Comparison of ENCODE assay signal across 8 cellular contexts in genomic region chr22:31211862-31212730, GRCh38. TPM values are rescaled to one million over a fixed set of nuclear protein-coding genes. Genes with fewer than 3 reads are reported as not detected.
DNase-seq lines count a peak whose midpoint lies in the region; ATAC-seq and TF ChIP-seq lines count a peak whose summit lies in the region.

Gene LIMK2, plus strand, starts transcription at chr22:31212298. Its CDS starts 111 bp downstream, at chr22:31212409.

- no peaks in the 10 kb centered on the region for H3K36me3 Mint-ChIP-seq in activated naive CD8-positive, alpha-beta T cell
- no peaks in the 10 kb centered on the region for H3K36me3 Mint-ChIP-seq in glutamatergic neuron (ENCODE audit: unreplicated experiment)
- peaks cover 9% of the 10 kb centered on the region for H3K36me3 Mint-ChIP-seq in osteocyte (ENCODE audit: unreplicated experiment)

- H3K4me1 ChIP-seq in thoracic aorta (ENCODE audit: control insufficient read depth in 1 of 2, low read depth in 2 of 2), result peaks cover 15 to 25% of the 10 kb centered on the region in 2 donors

- no peaks in the 10 kb centered on the region for H3K27me3 Mint-ChIP-seq in activated naive CD8-positive, alpha-beta T cell
- H3K27me3 Mint-ChIP-seq in glutamatergic neuron (ENCODE audit: unreplicated experiment), result peaks cover 4% of the 10 kb centered on the region
- no peaks in the 10 kb centered on the region for H3K27me3 Mint-ChIP-seq in osteocyte (ENCODE audit: unreplicated experiment)

- H3K9me3 Mint-ChIP-seq in activated naive CD8-positive, alpha-beta T cell (ENCODE audit: low read depth), result no peaks in the 10 kb centered on the region
- H3K9me3 Mint-ChIP-seq in glutamatergic neuron (ENCODE audit: unreplicated experiment), result no peaks in the 10 kb centered on the region
- no peaks in the 10 kb centered on the region for H3K9me3 Mint-ChIP-seq in osteocyte (ENCODE audit: unreplicated experiment)

- no peaks in the 10 kb centered on the region for H3K9me3 ChIP-seq in thoracic aorta

- H3K4me3 ChIP-seq in GM12865 (ENCODE audit: low read depth, low read length), result peak within 1 kb of the TSS; percentile 86
- H3K4me3 ChIP-seq in thoracic aorta, result peak within 1 kb of the TSS; percentile 78

- TF ChIP-seq CTCF in GM12865 (IDR thresholded peaks at IDR 0.05; ENCODE audit: insufficient read depth, low read depth, low read length, missing control alignments) (peak; percentile 84), glutamatergic neuron (IDR thresholded peaks at IDR 0.05; ENCODE audit: partially characterized antibody, unreplicated experiment) (peak; percentile 73), osteocyte (IDR thresholded peaks at IDR 0.05) (peak; percentile 96), thoracic aorta (IDR thresholded peaks at IDR 0.05) (peak; percentile 77)

- H3K4me3 Mint-ChIP-seq in activated naive CD8-positive, alpha-beta T cell, result peak within 1 kb of the TSS; percentile 85
- H3K4me3 Mint-ChIP-seq in glutamatergic neuron (ENCODE audit: unreplicated experiment) (peak within 1 kb of the TSS; percentile 84), osteocyte (ENCODE audit: unreplicated experiment) (peak within 1 kb of the TSS; percentile 85)

- peak; percentile 86 for ATAC-seq in HG02642 (IDR thresholded peaks at IDR 0.05; ENCODE audit: poor library complexity, unreplicated experiment)
- peak; percentile 73 for ATAC-seq in thoracic aorta (ENCODE audit: insufficient number of reproducible peaks, low FRiP score, low read depth)

- H3K4me1 Mint-ChIP-seq in activated naive CD8-positive, alpha-beta T cell (ENCODE audit: low read depth), result peaks cover 37% of the 10 kb centered on the region
- H3K4me1 Mint-ChIP-seq in glutamatergic neuron (ENCODE audit: low read depth, unreplicated experiment) (peaks cover 6% of the 10 kb centered on the region), osteocyte (ENCODE audit: unreplicated experiment) (peaks cover 15% of the 10 kb centered on the region)

- H3K36me3 ChIP-seq in thoracic aorta, result no peaks in the 10 kb centered on the region

- peak within 1 kb of the TSS; percentile 25 to 36 for H3K27ac ChIP-seq in thoracic aorta

- H3K27ac Mint-ChIP-seq in activated naive CD8-positive, alpha-beta T cell, result peak within 1 kb of the TSS; percentile 80
- H3K27ac Mint-ChIP-seq in glutamatergic neuron (ENCODE audit: unreplicated experiment) (no peak within 1 kb of the TSS), osteocyte (ENCODE audit: unreplicated experiment) (peak within 1 kb of the TSS; percentile 78)

- DNase-seq in GM12865 (ENCODE audit: low read depth) (peak; percentile 97), NCI-H1105 treated with DMSO at 0.1 percent for 48 hours (lab: John Stamatoyannopoulos, UW) (peak; percentile 91), SKM-1 treated with dmso at 0.1 percent for 144 hours (lab: John Stamatoyannopoulos, UW; ENCODE audit: unreplicated experiment) (peak; percentile 92), glutamatergic neuron (peak; percentile 99), osteocyte (ENCODE audit: extremely low spot score, unreplicated experiment) (peak; percentile 96), thoracic aorta (ENCODE audit: low spot score) (peak; percentile 77)

- no peaks in the 10 kb centered on the region for H3K27me3 ChIP-seq in thoracic aorta (replicated peaks; ENCODE audit: insufficient read depth)

RNA-seq across cellular contexts. Expression of gene LIMK2, which starts in this region (rescaled TPM):
- total RNA-seq in glutamatergic neuron (ENCODE audit: unreplicated experiment) (92.4 TPM), osteocyte (49.8 and 53.9 TPM in 2 replicates), thoracic aorta (10 to 100 TPM; 38.4 to 76.8 TPM)

Comparison
In these comparisons a context has a peak if more than half of its experiments do, and no peak if none do; other contexts are left out.
1. Peak in every context shown above with its lines: DNase-seq, ATAC-seq, H3K4me3 ChIP-seq and H3K27ac ChIP-seq.